Comparison of ENCODE assay signal across 1 cellular context in the genomic region with DNA sequence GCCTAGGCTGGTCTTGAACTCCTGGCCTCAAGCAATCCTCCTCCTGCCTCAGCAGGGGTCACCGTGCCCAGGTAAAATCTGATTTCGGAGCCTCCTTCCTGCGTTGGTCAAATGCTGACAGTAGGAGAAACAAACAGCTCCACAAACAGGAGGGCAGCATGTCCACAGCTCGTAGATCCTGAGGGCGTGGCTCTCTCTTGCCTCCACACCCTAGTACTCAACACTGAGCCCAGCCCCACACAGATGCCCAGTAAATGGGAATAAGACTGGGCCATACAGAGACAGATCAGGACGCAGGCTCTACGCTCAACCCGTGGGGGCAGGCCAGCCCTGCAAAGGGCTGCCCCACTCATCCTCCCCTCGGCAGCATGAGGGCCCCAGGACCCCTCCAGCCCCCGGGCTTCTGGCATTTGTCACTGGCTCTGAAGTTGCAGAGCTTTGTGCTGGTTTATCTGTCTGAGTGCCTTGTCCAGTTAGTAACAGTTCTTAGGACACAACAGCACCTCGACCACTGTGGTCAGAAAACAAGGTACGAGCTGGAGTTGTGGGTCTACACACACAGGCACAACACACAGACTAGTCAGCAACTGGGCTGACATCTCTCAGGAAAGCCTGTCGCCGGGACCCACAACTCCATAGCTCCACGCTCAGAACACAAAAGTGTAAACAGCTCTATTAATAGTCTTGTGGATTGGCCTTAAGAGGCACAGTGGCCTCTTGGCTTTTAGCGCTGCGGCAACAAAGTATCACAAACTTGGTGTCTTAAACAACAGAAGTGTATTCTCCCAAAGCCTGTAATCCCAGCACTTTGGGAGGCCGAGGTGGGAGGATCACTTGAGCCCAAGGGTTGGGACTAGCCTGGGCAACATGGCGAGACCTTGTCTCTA.
TF ChIP-seq lines count a peak whose summit lies in the region.

No MANE protein-coding gene starts in this region.

TF ChIP-seq in WTC11, 78 proteins besides CTCF, POLR2A, EP300 and RAD21 (continued from another document):
- TF ChIP-seq ZNF671 (CRISPR knock-in tag; IDR thresholded peaks at IDR 0.05) (no peak), NR2C2 (CRISPR knock-in tag; IDR thresholded peaks at IDR 0.05) (no peak), RELA (CRISPR knock-in tag; IDR thresholded peaks at IDR 0.05; ENCODE audit: borderline replicate concordance) (no peak), CREM (CRISPR knock-in tag; IDR thresholded peaks at IDR 0.05) (no peak), OVOL2 (CRISPR knock-in tag; IDR thresholded peaks at IDR 0.05; ENCODE audit: borderline replicate concordance) (no peak)
- TF ChIP-seq, protein P1, sequence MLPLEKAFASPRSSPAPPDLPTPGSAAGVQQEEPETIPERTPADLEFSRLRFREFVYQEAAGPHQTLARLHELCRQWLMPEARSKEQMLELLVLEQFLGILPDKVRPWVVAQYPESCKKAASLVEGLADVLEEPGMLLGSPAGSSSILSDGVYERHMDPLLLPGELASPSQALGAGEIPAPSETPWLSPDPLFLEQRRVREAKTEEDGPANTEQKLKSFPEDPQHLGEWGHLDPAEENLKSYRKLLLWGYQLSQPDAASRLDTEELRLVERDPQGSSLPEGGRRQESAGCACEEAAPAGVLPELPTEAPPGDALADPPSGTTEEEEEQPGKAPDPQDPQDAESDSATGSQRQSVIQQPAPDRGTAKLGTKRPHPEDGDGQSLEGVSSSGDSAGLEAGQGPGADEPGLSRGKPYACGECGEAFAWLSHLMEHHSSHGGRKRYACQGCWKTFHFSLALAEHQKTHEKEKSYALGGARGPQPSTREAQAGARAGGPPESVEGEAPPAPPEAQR (CRISPR knock-in tag; IDR thresholded peaks at IDR 0.05): no peak
